ENCODE assay signal across 9 cellular contexts in genomic region chr22:41910599-41911291, GRCh38. TPM values are rescaled to one million over a fixed set of nuclear protein-coding genes. Genes with fewer than 3 reads are reported as not detected.
DNase-seq lines count a peak whose midpoint lies in the region; ATAC-seq and TF ChIP-seq lines count a peak whose summit lies in the region.
"Had no signal": no experiment of that assay in that cellular context is flagged by ENCODE, and none has a peak within 500 bp of the region (broad histone marks: within the 10 kb centered on the region; RNA-seq: fewer than 3 reads in every experiment).

No MANE protein-coding gene starts in this region.

- H3K27ac Mint-ChIP-seq in activated CD8-positive, alpha-beta T cell treated with anti-CD3 and anti-CD28 coated beads, Interleukin-2, amount 10 ng/mL, durations not matched to agents 7 days and 5 days, result no peak overlapping the region
- H3K27ac Mint-ChIP-seq: stimulated activated naive CD8-positive, alpha-beta T cell treated with anti-CD3 and anti-CD28 coated beads, Interleukin-15, Interleukin-2, amounts not matched to agents 100 ng/mL and 50 ng/mL, for 24 hours had no signal

- H3K4me3 ChIP-seq in GM12875 (ENCODE audit: low read depth, low read length), result peak overlapping the region; percentile 5

- H3K4me1 Mint-ChIP-seq in activated CD8-positive, alpha-beta T cell treated with anti-CD3 and anti-CD28 coated beads, Interleukin-2, amount 10 ng/mL, durations not matched to agents 7 days and 5 days (ENCODE audit: low read depth), result peaks cover 28% of the 10 kb centered on the region

- DNase-seq in activated CD8-positive, alpha-beta T cell treated with anti-CD3 and anti-CD28 coated beads, Interleukin-2, amount 10 ng/mL, durations not matched to agents 7 days and 5 days, result no peak
- DNase-seq in germinal center (ENCODE audit: low spot score), result peak; percentile 56
- DNase-seq in putamen (ENCODE audit: low spot score), result peak; percentile 59
- no peak for DNase-seq in SKM-1 (lab: John Stamatoyannopoulos, UW; ENCODE audit: unreplicated experiment)
- DNase-seq in activated gamma-delta T cell treated with Interleukin-2 at 50 U/mL for 16 hours, result no peak
- DNase-seq in GF-D8 (lab: John Stamatoyannopoulos, UW), result no peak

- no peak for TF ChIP-seq POLR2A in GM18505 (IDR thresholded peaks at IDR 0.05; ENCODE audit: borderline replicate concordance, extremely low read depth, insufficient read depth, insufficient read length)

- peaks cover 39% of the 10 kb centered on the region for H3K27me3 Mint-ChIP-seq in activated CD8-positive, alpha-beta T cell treated with anti-CD3 and anti-CD28 coated beads, Interleukin-2, amount 10 ng/mL, durations not matched to agents 7 days and 5 days (ENCODE audit: low read depth)

- POLR2A ChIA-PET in activated CD8-positive, alpha-beta T cell treated with anti-CD3 and anti-CD28 coated beads, Interleukin-2, amount 10 ng/mL, durations not matched to agents 7 days and 5 days (lab: Charles Lee), result interaction anchor here (2.2 kb wide), 1 partner anchor 9 kb away, joined by 6 read pairs; no protein-coding TSS in a partner anchor

- H3K9me3 Mint-ChIP-seq in activated CD8-positive, alpha-beta T cell treated with anti-CD3 and anti-CD28 coated beads, Interleukin-2, amount 10 ng/mL, durations not matched to agents 7 days and 5 days (ENCODE audit: insufficient read depth), result no peaks in the 10 kb centered on the region
- H3K9me3 Mint-ChIP-seq: stimulated activated naive CD8-positive, alpha-beta T cell treated with anti-CD3 and anti-CD28 coated beads, Interleukin-15, Interleukin-2, amounts not matched to agents 100 ng/mL and 50 ng/mL, for 24 hours had no signal

- no peak for TF ChIP-seq CTCF in GM12875 (IDR thresholded peaks at IDR 0.05; ENCODE audit: borderline replicate concordance, insufficient read depth, low read depth, low read length)

- peaks cover 12% of the 10 kb centered on the region for H3K36me3 Mint-ChIP-seq in activated CD8-positive, alpha-beta T cell treated with anti-CD3 and anti-CD28 coated beads, Interleukin-2, amount 10 ng/mL, durations not matched to agents 7 days and 5 days (ENCODE audit: low read depth)

- H3K4me3 Mint-ChIP-seq in activated CD8-positive, alpha-beta T cell treated with anti-CD3 and anti-CD28 coated beads, Interleukin-2, amount 10 ng/mL, durations not matched to agents 7 days and 5 days, result no peak overlapping the region
- H3K4me3 Mint-ChIP-seq: stimulated activated naive CD8-positive, alpha-beta T cell treated with anti-CD3 and anti-CD28 coated beads, Interleukin-15, Interleukin-2, amounts not matched to agents 100 ng/mL and 50 ng/mL, for 24 hours had no signal

- ATAC-seq in activated CD8-positive, alpha-beta T cell treated with anti-CD3 and anti-CD28 coated beads, Interleukin-2, amount 10 ng/mL, durations not matched to agents 7 days and 5 days, result peak; percentile 39
- ATAC-seq in GM18505 (IDR thresholded peaks at IDR 0.05; ENCODE audit: unreplicated experiment), result no peak

- CTCF ChIA-PET in activated CD8-positive, alpha-beta T cell treated with anti-CD3 and anti-CD28 coated beads, Interleukin-2, amount 10 ng/mL, durations not matched to agents 7 days and 5 days (lab: Charles Lee), result interaction anchor here (1.6 kb wide), 1 partner anchor 15 kb away, joined by 8 read pairs; no protein-coding TSS in a partner anchor

RNA-seq across cellular contexts. Expression of gene SHISA8, which starts 4.1 kb away (rescaled TPM):
- not detected for total RNA-seq in activated CD8-positive, alpha-beta T cell treated with anti-CD3 and anti-CD28 coated beads, Interleukin-2, amount 10 ng/mL, durations not matched to agents 7 days and 5 days

RNA-seq across cellular contexts. Expression of gene TNFRSF13C, which starts 15.9 kb away (rescaled TPM):
- 1 to 10 TPM; 1.2 to 1.6 TPM for total RNA-seq in activated CD8-positive, alpha-beta T cell treated with anti-CD3 and anti-CD28 coated beads, Interleukin-2, amount 10 ng/mL, durations not matched to agents 7 days and 5 days

RNA-seq across cellular contexts. Expression of gene CENPM, which starts 36.2 kb away (rescaled TPM):
- total RNA-seq in activated CD8-positive, alpha-beta T cell treated with anti-CD3 and anti-CD28 coated beads, Interleukin-2, amount 10 ng/mL, durations not matched to agents 7 days and 5 days, result 10 to 100 TPM; 83.6 to 83.8 TPM

RNA-seq across cellular contexts. Expression of gene SEPTIN3, which starts 58.5 kb away (rescaled TPM):
- total RNA-seq in activated CD8-positive, alpha-beta T cell treated with anti-CD3 and anti-CD28 coated beads, Interleukin-2, amount 10 ng/mL, durations not matched to agents 7 days and 5 days, result under 1 TPM; 0.21 to 0.37 TPM

Comparison
In these comparisons a context has a peak if more than half of its experiments do, and no peak if none do; other contexts are left out.
1. DNase-seq: peak in germinal center (single experiment) and putamen (single experiment); none in activated CD8-positive, alpha-beta T cell treated with anti-CD3 and anti-CD28 coated beads, Interleukin-2, amount 10 ng/mL, durations not matched to agents 7 days and 5 days (single experiment), SKM-1 (single experiment), activated gamma-delta T cell treated with Interleukin-2 at 50 U/mL for 16 hours (single experiment) and GF-D8 (single experiment).